In genomic region chr11:126915430-126915829, GRCh38 we compare ENCODE assay signal across 2 cellular contexts.
TF ChIP-seq lines count a peak whose summit lies in the region.

No MANE protein-coding gene starts in this region.

TF ChIP-seq in A549, 52 proteins besides CTCF, POLR2A, EP300 and RAD21:
- TF ChIP-seq, protein P1, sequence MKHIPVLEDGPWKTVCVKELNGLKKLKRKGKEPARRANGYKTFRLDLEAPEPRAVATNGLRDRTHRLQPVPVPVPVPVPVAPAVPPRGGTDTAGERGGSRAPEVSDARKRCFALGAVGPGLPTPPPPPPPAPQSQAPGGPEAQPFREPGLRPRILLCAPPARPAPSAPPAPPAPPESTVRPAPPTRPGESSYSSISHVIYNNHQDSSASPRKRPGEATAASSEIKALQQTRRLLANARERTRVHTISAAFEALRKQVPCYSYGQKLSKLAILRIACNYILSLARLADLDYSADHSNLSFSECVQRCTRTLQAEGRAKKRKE (CRISPR knock-in tag; IDR thresholded peaks at IDR 0.05; ENCODE audit: low read depth) = no peak
- no peak for TF ChIP-seq HEYL (CRISPR knock-in tag; IDR thresholded peaks at IDR 0.05)
- no peak for TF ChIP-seq MAFK (IDR thresholded peaks at IDR 0.05; ENCODE audit: partially characterized antibody)
- no peak for TF ChIP-seq EHF (CRISPR knock-in tag; IDR thresholded peaks at IDR 0.05)
- no peak for TF ChIP-seq RFX5 (IDR thresholded peaks at IDR 0.05)
- no peak for TF ChIP-seq KDM1A (IDR thresholded peaks at IDR 0.05; ENCODE audit: low read depth)
- TF ChIP-seq BHLHE40 (IDR thresholded peaks at IDR 0.05; ENCODE audit: low read depth, low read length) = no peak
- no peak for TF ChIP-seq TP53 (CRISPR knock-in tag; IDR thresholded peaks at IDR 0.05)
- no peak for TF ChIP-seq MAZ (IDR thresholded peaks at IDR 0.05; ENCODE audit: borderline replicate concordance, low read depth, low read length)
- no peak for TF ChIP-seq PHF8 (IDR thresholded peaks at IDR 0.05; ENCODE audit: borderline replicate concordance, low read depth)
- no peak for TF ChIP-seq TFCP2L1 (CRISPR knock-in tag; IDR thresholded peaks at IDR 0.05)
- no peak for TF ChIP-seq ZNF302 (CRISPR knock-in tag; IDR thresholded peaks at IDR 0.05)
- TF ChIP-seq, protein P2, sequence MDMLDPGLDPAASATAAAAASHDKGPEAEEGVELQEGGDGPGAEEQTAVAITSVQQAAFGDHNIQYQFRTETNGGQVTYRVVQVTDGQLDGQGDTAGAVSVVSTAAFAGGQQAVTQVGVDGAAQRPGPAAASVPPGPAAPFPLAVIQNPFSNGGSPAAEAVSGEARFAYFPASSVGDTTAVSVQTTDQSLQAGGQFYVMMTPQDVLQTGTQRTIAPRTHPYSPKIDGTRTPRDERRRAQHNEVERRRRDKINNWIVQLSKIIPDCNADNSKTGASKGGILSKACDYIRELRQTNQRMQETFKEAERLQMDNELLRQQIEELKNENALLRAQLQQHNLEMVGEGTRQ (IDR thresholded peaks at IDR 0.05) = no peak
- TF ChIP-seq CEBPB (IDR thresholded peaks at IDR 0.05) = no peak
- no peak for TF ChIP-seq FOSB (CRISPR knock-in tag; IDR thresholded peaks at IDR 0.05)
- no peak for TF ChIP-seq HES2 (IDR thresholded peaks at IDR 0.05)
- no peak for TF ChIP-seq ZSCAN20 (CRISPR knock-in tag; IDR thresholded peaks at IDR 0.05)
- no peak for TF ChIP-seq CBX8 (IDR thresholded peaks at IDR 0.05)

TF ChIP-seq in WTC11, 78 proteins besides CTCF, POLR2A, EP300 and RAD21 (continued from another document):
- TF ChIP-seq, protein P3, sequence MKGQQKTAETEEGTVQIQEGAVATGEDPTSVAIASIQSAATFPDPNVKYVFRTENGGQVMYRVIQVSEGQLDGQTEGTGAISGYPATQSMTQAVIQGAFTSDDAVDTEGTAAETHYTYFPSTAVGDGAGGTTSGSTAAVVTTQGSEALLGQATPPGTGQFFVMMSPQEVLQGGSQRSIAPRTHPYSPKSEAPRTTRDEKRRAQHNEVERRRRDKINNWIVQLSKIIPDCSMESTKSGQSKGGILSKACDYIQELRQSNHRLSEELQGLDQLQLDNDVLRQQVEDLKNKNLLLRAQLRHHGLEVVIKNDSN (CRISPR knock-in tag; IDR thresholded peaks at IDR 0.05) = no peak
- TF ChIP-seq KAT7 (CRISPR knock-in tag; IDR thresholded peaks at IDR 0.05; ENCODE audit: borderline replicate concordance) (no peak), ZNF423 (CRISPR knock-in tag; IDR thresholded peaks at IDR 0.05) (no peak), ATF6 (CRISPR knock-in tag; IDR thresholded peaks at IDR 0.05) (no peak), ZNF138 (CRISPR knock-in tag; conservative IDR thresholded peaks at IDR 0.05) (no peak), ZBTB21 (CRISPR knock-in tag; IDR thresholded peaks at IDR 0.05; ENCODE audit: borderline replicate concordance) (no peak), OVOL2 (CRISPR knock-in tag; IDR thresholded peaks at IDR 0.05; ENCODE audit: borderline replicate concordance) (no peak), RORB (CRISPR knock-in tag; IDR thresholded peaks at IDR 0.05) (no peak), NR2C2 (CRISPR knock-in tag; IDR thresholded peaks at IDR 0.05) (no peak)
- TF ChIP-seq, protein P4, sequence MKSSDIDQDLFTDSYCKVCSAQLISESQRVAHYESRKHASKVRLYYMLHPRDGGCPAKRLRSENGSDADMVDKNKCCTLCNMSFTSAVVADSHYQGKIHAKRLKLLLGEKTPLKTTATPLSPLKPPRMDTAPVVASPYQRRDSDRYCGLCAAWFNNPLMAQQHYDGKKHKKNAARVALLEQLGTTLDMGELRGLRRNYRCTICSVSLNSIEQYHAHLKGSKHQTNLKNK (CRISPR knock-in tag; IDR thresholded peaks at IDR 0.05) = no peak
- TF ChIP-seq, protein P5, sequence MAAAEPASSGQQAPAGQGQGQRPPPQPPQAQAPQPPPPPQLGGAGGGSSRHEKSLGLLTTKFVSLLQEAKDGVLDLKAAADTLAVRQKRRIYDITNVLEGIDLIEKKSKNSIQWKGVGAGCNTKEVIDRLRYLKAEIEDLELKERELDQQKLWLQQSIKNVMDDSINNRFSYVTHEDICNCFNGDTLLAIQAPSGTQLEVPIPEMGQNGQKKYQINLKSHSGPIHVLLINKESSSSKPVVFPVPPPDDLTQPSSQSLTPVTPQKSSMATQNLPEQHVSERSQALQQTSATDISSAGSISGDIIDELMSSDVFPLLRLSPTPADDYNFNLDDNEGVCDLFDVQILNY (CRISPR knock-in tag; IDR thresholded peaks at IDR 0.05) = no peak
- TF ChIP-seq, protein P6, sequence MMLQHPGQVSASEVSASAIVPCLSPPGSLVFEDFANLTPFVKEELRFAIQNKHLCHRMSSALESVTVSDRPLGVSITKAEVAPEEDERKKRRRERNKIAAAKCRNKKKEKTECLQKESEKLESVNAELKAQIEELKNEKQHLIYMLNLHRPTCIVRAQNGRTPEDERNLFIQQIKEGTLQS (CRISPR knock-in tag; conservative IDR thresholded peaks at IDR 0.05) = no peak
